ENCODE assay signal across 8 cellular contexts in genomic region chr19:21569497-21569870, GRCh38.
DNase-seq lines count a peak whose midpoint lies in the region; ATAC-seq and TF ChIP-seq lines count a peak whose summit lies in the region.

No MANE protein-coding gene starts in this region.

- no peak for TF ChIP-seq CTCF in NB4 (IDR thresholded peaks at IDR 0.05; ENCODE audit: low read depth, low read length)
- no peak for TF ChIP-seq CTCF in prostate gland (IDR thresholded peaks at IDR 0.05)

- intact Hi-C loops in left colon (cut with DNase I, micrococcal nuclease) (no loop called here), prostate gland (cut with DNase I) (no loop called here)

- ATAC-seq in left colon = peak; percentile 51

- no peaks in the 10 kb centered on the region for H3K4me1 ChIP-seq in prostate gland (replicated peaks)

- no peak for TF ChIP-seq POLR2A in NB4 (IDR thresholded peaks at IDR 0.05; ENCODE audit: extremely low read depth, insufficient read length)
- no peak for TF ChIP-seq POLR2A in prostate gland (IDR thresholded peaks at IDR 0.05)

- no peaks in the 10 kb centered on the region for H3K27me3 ChIP-seq in prostate gland (replicated peaks; ENCODE audit: insufficient read depth)

- H3K4me3 ChIP-seq in NB4 (ENCODE audit: low read depth, low read length) = peak overlapping the region; percentile 40
- H3K4me3 ChIP-seq in prostate gland = peak overlapping the region in 1 of 2 donors; percentile 12

- no peaks in the 10 kb centered on the region for H3K36me3 ChIP-seq in prostate gland

- peak overlapping the region in 1 of 2 donors; percentile 60 for H3K27ac ChIP-seq in prostate gland

- WGBS in prostate gland = 85% methylated on average over 16 of the region's 16 CpGs

- DNase-seq in NB4 (ENCODE audit: low read depth) = peak; percentile 69
- peak; percentile 38 for DNase-seq in activated T-cell treated with anti-CD3 and anti-CD28 coated beads, Interleukin-2, amount 50 U/mL, for 1 hour
- DNase-seq in left colon = peak in 1 of 2 donors; percentile 48
- DNase-seq in stimulated activated naive CD4-positive, alpha-beta T cell (lab: John Stamatoyannopoulos, UW) = peak in 4 of 6 experiments; percentile 28 to 74 (median 57)
- no peak for DNase-seq in KBM-7
- DNase-seq in prostate gland (ENCODE audit: low spot score) = no peak
- no peak for DNase-seq in NCI-H1048 (lab: John Stamatoyannopoulos, UW)
- DNase-seq in NCI-H128 (lab: John Stamatoyannopoulos, UW; ENCODE audit: unreplicated experiment) = no peak

- no peaks in the 10 kb centered on the region for H3K9me3 ChIP-seq in prostate gland

- in situ Hi-C loops in KBM-7 (cut with MboI; ENCODE audit: low pct_unique_long_range_greater_than_20kb, low sequenced_read_pairs) = no loop called here

Comparison
In these comparisons a context has a peak if more than half of its experiments do, and no peak if none do; other contexts are left out.
1. DNase-seq: peak in NB4 (single experiment), activated T-cell treated with anti-CD3 and anti-CD28 coated beads, Interleukin-2, amount 50 U/mL, for 1 hour (single experiment) and stimulated activated naive CD4-positive, alpha-beta T cell (4 of 6); none in KBM-7 (single experiment), prostate gland (single experiment), NCI-H1048 (single experiment) and NCI-H128 (single experiment).